Comparison of ENCODE assay signal across 13 cellular contexts in the genomic region with DNA sequence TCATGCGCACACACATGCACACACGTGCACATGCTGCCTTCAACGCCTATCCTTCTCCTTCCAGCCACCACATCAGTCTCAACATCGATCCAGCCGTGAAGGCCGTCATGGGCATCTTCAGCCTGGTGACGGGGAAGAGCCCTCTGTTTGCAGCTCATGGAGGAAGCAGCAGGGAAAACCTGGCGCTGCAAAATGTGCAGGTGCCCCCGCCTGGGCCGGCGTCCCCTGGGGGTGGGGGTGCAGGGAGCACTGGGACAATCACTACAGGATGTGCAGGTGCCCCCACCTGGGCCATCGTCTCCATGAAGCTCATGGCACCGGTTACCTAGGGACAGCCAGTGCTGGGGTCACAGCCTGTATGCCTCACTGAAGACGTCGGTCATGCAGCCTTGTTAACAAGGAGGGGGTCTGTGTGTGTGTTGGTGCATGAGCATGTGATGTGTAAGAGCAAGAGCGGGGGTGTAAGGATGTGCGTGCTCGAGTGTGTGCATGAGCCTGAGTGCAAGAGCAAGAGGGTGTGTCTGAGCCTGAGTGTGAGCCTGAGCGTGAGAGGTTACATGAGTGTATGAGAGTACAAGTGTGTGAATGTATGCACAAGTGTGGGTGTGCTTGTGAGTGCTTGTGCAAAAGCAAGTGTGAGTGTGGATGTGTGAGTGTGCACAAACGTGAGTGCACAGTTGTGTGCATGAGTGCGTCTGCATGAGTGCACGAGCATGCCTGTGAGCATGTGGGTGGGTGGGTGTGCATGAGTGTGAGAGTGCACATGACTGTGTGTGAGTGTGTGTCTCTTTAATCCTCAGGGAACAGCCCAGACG. TPM values are rescaled to one million over a fixed set of nuclear protein-coding genes. Genes with fewer than 3 reads are reported as not detected.
"Had no signal": no experiment of that assay in that cellular context is flagged by ENCODE, and none has a peak within 500 bp of the region (broad histone marks: within the 10 kb centered on the region; RNA-seq: fewer than 3 reads in every experiment).

No MANE protein-coding gene starts in this region.

- DNase-seq: activated CD4-positive, alpha-beta T cell treated with anti-CD3 and anti-CD28 coated beads, Interleukin-2, amount 50 U/mL, for 1 hour; amniotic stem cell; cerebellar nuclear complex; effector memory CD4-positive, alpha-beta T cell; foreskin keratinocyte; immature natural killer cell; stimulated activated CD4-positive, alpha-beta T cell treated with anti-CD3 and anti-CD28 coated beads, Interleukin-15, amount 100 ng/mL, for 24 hours; stimulated activated CD4-positive, alpha-beta T cell treated with anti-CD3 and anti-CD28 coated beads, Interleukin-4, amount 100 ng/mL, for 24 hours; upper lobe of left lung had no signal

- H3K4me3 ChIP-seq: ovary, SK-N-MC, upper lobe of left lung had no signal

- H3K9me3 ChIP-seq: ovary, upper lobe of left lung had no signal

- H3K36me3 ChIP-seq: ovary had no signal

- H3K27me3 ChIP-seq: foreskin keratinocyte, ovary, upper lobe of left lung had no signal

- ATAC-seq: foreskin keratinocyte had no signal

- H3K27ac ChIP-seq: foreskin keratinocyte, ovary, SK-N-MC, upper lobe of left lung had no signal

RNA-seq across cellular contexts. Expression of a gene that starts 42.6 kb away (rescaled TPM):
- total RNA-seq: foreskin keratinocyte, skeletal muscle tissue, temporal lobe had no signal

RNA-seq across cellular contexts. Expression of a gene that starts 53.4 kb away (rescaled TPM):
- total RNA-seq: foreskin keratinocyte, ovary, skeletal muscle tissue, temporal lobe had no signal
